In genomic region chr4:32133734-32134133, GRCh38 we compare ENCODE assay signal across 20 cellular contexts.
"Had no signal": no experiment of that assay in that cellular context is flagged by ENCODE, and none has a peak within 500 bp of the region (broad histone marks: within the 10 kb centered on the region; RNA-seq: fewer than 3 reads in every experiment).

No MANE protein-coding gene starts in this region.

- DNase-seq: colonic mucosa; dermis blood vessel endothelial cell; foreskin melanocyte; head of caudate nucleus; islet precursor cell; mucosa of descending colon; naive thymus-derived CD8-positive, alpha-beta T cell; nucleus accumbens; ovary; sigmoid colon; stimulated activated CD4-positive, alpha-beta T cell treated with anti-CD3 and anti-CD28 coated beads, Interleukin-2, amount 100 ng/mL, for 24 hours; stimulated activated CD4-positive, alpha-beta T cell treated with anti-CD3 and anti-CD28 coated beads, Interleukin-4, amount 100 ng/mL, for 4 hours; stimulated activated naive B cell treated with anti-CD40 and anti-IgM and Interleukin-4, amounts not matched to agents 10 μg/mL and 1 μg/mL and 100 μg/mL, for 72 hours; stimulated activated naive CD8-positive, alpha-beta T cell treated with anti-CD3 and anti-CD28 coated beads, Interleukin-15, amount 100 ng/mL, for 72 hours; testis had no signal

- H3K9me3 ChIP-seq: colonic mucosa, mucosa of descending colon, ovary, right atrium auricular region, sigmoid colon, testis, tibial nerve had no signal

- H3K4me3 ChIP-seq: colonic mucosa, hepatocyte, mucosa of descending colon, ovary, right atrium auricular region, sigmoid colon, skin epidermis, testis, tibial nerve had no signal

- H3K27ac ChIP-seq: colonic mucosa, hepatocyte, ovary, right atrium auricular region, sigmoid colon, skin epidermis, testis, tibial nerve had no signal

- H3K27me3 ChIP-seq: colonic mucosa, hepatocyte, ovary, right atrium auricular region, sigmoid colon, testis, tibial nerve had no signal

- H3K79me2 ChIP-seq: hepatocyte had no signal

- H2AFZ ChIP-seq: hepatocyte had no signal

- H3K4me1 ChIP-seq: colonic mucosa, right atrium auricular region, sigmoid colon, testis, tibial nerve had no signal

- H3K36me3 ChIP-seq: colonic mucosa, ovary, right atrium auricular region, sigmoid colon, tibial nerve had no signal

- H3K4me2 ChIP-seq: hepatocyte had no signal

- ATAC-seq: left lobe of liver; mucosa of descending colon; naive thymus-derived CD8-positive, alpha-beta T cell; stimulated activated naive B cell treated with anti-CD40 and anti-IgM and Interleukin-4, amounts not matched to agents 10 μg/mL and 1 μg/mL and 100 μg/mL, for 72 hours; stimulated activated naive CD8-positive, alpha-beta T cell treated with anti-CD3 and anti-CD28 coated beads, Interleukin-15, amount 100 ng/mL, for 72 hours had no signal
